In the genomic region with DNA sequence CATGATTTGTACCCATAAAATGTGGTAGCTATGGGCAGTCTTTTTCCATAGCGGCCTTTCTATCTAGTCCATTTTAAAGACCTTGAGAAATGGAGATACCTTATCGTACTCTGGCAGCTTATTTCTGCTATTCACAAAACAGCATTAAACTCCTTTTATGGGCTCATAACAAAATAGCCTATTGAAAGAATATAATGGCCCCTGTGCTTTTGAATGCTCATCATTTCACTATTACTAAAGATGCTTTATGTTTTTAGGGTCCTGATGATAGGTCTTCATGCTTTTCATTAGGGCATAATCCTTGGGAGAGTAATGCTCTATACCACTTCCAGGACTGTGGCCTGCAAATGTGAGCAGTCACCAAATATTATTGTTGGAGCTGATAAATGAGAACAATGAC, we compare ENCODE assay signal across 26 cellular contexts. TPM values are rescaled to one million over a fixed set of nuclear protein-coding genes. Genes with fewer than 3 reads are reported as not detected.
"Had no signal": no experiment of that assay in that cellular context is flagged by ENCODE, and none has a peak within 500 bp of the region (broad histone marks: within the 10 kb centered on the region; RNA-seq: fewer than 3 reads in every experiment).

No MANE protein-coding gene starts in this region.

- ATAC-seq: effector memory CD8-positive, alpha-beta T cell; esophagus mucosa; foreskin keratinocyte; gastrocnemius medialis; gastroesophageal sphincter; heart left ventricle had no signal

- H3K27me3 ChIP-seq: colonic mucosa, dorsolateral prefrontal cortex, esophagus muscularis mucosa, esophagus squamous epithelium, gastrocnemius medialis, gastroesophageal sphincter, heart left ventricle, hepatocyte had no signal

- H3K36me3 ChIP-seq: colonic mucosa, esophagus muscularis mucosa, esophagus squamous epithelium, gastrocnemius medialis, gastroesophageal sphincter, heart left ventricle, heart right ventricle had no signal

- H3K9me3 ChIP-seq: colonic mucosa, esophagus muscularis mucosa, gastrocnemius medialis, gastroesophageal sphincter had no signal

- H3K4me3 ChIP-seq: colonic mucosa, coronary artery, dorsolateral prefrontal cortex, esophagus muscularis mucosa, esophagus squamous epithelium, gastrocnemius medialis, gastroesophageal sphincter, heart left ventricle, heart right ventricle, hepatocyte had no signal

- DNase-seq: colonic mucosa; cortex of kidney; dermis blood vessel endothelial cell; dorsolateral prefrontal cortex; effector CD4-positive, alpha-beta T cell; effector CD8-positive, alpha-beta T cell; effector memory CD4-positive, alpha-beta T cell; effector memory CD8-positive, alpha-beta T cell; endodermal cell; erythroblast; esophagus squamous epithelium; foreskin fibroblast; foreskin keratinocyte; foreskin melanocyte; gastrocnemius medialis; glutamatergic neuron; head of caudate nucleus; heart left ventricle; heart right ventricle had no signal

- H3K4me1 ChIP-seq: colonic mucosa, esophagus squamous epithelium, foreskin keratinocyte, gastroesophageal sphincter had no signal

- H3K27ac Mint-ChIP-seq: dendritic cell treated with granulocyte-macrophage colony-stimulating factor and Interleukin-4, amounts not matched to agents 40 ng/mL and 50 ng/mL, for 4 days; effector memory CD8-positive, alpha-beta T cell; endodermal cell had no signal

- H3K4me3 Mint-ChIP-seq: dendritic cell treated with granulocyte-macrophage colony-stimulating factor and Interleukin-4, amounts not matched to agents 40 ng/mL and 50 ng/mL, for 4 days; effector memory CD8-positive, alpha-beta T cell; endodermal cell had no signal

RNA-seq across cellular contexts. Expression of gene TMEM178A, which starts 7.3 kb away (rescaled TPM):
- total RNA-seq: dermis blood vessel endothelial cell, dermis microvascular lymphatic vessel endothelial cell, foreskin keratinocyte had no signal
